ENCODE assay signal across 1 cellular context in the genomic region with DNA sequence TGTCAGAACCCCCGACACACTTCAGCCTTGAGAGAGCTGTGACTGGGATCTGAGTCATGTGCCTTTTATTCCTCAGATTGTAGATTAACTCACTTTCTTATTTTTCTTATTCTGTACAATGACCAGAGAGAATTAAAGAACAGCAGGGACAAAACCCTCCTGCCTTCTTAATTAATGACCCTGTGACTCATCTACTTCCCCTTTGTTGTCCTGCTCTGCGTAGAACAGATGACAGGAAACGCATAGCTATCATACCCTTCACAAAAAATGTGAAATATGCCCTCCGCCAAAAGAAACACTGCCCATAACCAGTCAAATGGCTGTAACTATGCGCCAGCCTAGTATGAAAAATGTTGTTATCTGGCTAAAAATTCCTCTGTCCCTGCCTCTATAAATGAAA.
TF ChIP-seq lines count a peak whose summit lies in the region.

No MANE protein-coding gene starts in this region.

TF ChIP-seq in HEK293, 187 proteins besides CTCF, POLR2A, EP300 and RAD21 (continued from another document):
- TF ChIP-seq, protein P1, sequence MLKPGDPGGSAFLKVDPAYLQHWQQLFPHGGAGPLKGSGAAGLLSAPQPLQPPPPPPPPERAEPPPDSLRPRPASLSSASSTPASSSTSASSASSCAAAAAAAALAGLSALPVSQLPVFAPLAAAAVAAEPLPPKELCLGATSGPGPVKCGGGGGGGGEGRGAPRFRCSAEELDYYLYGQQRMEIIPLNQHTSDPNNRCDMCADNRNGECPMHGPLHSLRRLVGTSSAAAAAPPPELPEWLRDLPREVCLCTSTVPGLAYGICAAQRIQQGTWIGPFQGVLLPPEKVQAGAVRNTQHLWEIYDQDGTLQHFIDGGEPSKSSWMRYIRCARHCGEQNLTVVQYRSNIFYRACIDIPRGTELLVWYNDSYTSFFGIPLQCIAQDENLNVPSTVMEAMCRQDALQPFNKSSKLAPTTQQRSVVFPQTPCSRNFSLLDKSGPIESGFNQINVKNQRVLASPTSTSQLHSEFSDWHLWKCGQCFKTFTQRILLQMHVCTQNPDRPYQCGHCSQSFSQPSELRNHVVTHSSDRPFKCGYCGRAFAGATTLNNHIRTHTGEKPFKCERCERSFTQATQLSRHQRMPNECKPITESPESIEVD (tag by site-specific recombination; IDR thresholded peaks at IDR 0.05) = peak; percentile 83
- TF ChIP-seq ZNF585B (tag by site-specific recombination; IDR thresholded peaks at IDR 0.05) = no peak
- TF ChIP-seq, protein P2, sequence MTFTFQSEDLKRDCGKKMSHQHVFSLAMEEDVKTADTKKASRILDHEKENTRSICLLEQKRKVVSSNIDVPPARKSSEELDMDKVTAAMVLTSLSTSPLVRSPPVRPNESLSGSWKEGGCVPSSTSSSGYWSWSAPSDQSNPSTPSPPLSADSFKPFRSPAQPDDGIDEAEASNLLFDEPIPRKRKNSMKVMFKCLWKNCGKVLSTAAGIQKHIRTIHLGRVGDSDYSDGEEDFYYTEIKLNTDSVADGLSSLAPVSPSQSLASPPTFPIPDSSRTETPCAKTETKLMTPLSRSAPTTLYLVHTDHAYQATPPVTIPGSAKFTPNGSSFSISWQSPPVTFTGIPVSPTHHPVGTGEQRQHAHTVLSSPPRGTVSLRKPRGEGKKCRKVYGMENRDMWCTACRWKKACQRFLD (tag by site-specific recombination; IDR thresholded peaks at IDR 0.05) = no peak
- TF ChIP-seq ZNF600 (tag by site-specific recombination; IDR thresholded peaks at IDR 0.05) = 0 out of 2 replicates have a peak, but pooled peaks have one; percentile 30
- peak; percentile 32; the same call in 1 of the 2 replicates for TF ChIP-seq ZNF558 (tag by site-specific recombination; IDR thresholded peaks at IDR 0.05)
